Comparison of ENCODE assay signal across 8 cellular contexts in the genomic region with DNA sequence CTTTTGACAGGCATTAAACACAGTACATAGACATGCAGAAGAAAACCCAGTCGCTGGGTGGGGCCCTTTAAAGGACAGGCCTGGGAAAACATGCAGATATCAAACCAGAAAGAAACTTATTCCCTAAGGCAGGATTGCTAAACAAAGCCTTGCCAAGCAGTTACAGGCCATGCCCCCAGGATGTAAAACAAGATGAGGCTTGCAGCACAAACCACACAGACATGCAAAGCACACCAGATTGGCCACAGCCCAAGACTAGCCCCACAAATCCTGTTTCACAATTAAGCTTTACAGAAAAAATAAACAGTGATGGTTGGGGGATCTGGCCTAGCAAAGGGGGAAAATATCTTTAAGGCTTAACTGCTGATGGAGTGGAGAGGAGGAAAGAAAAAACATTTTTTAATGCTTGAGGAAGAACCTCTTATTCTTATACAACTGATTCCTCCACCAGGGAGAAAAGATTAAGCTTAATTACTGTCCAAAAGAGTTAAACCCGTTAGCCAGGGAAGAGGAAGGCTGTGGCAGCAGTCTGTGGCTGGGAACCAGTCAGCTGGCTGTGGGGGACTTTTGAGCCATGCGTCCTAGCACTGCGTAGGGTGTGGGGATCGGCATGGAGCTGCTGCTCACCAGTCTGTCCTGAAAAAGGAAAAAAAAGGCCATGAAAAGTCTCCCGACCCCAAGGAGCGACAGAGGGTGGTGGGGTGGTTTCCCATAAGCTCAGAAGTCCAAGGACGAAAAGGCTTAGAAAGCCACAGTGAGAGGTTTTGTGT. TPM values are rescaled to one million over a fixed set of nuclear protein-coding genes. Genes with fewer than 3 reads are reported as not detected.
DNase-seq lines count a peak whose midpoint lies in the region; ATAC-seq, FAIRE-seq and TF ChIP-seq lines count a peak whose summit lies in the region.

No MANE protein-coding gene starts in this region.

- 85 to 89% methylated on average over 8 of the region's 8 CpGs for WGBS in body of pancreas, 2 donors

- POLR2A ChIA-PET in naive thymus-derived CD8-positive, alpha-beta T cell (lab: Charles Lee) = no interaction called here
- POLR2A ChIA-PET in activated CD8-positive, alpha-beta T cell treated with anti-CD3 and anti-CD28 coated beads, Interleukin-2, amount 10 ng/mL, durations not matched to agents 7 days and 5 days (lab: Charles Lee) = no interaction called here

- H3K4me1 Mint-ChIP-seq in naive thymus-derived CD8-positive, alpha-beta T cell = peaks cover 0 to 5% (median 0%) of the 10 kb centered on the region in 4 donors
- peaks cover 4% of the 10 kb centered on the region for H3K4me1 Mint-ChIP-seq in activated CD8-positive, alpha-beta T cell treated with anti-CD3 and anti-CD28 coated beads, Interleukin-2, amount 10 ng/mL, durations not matched to agents 7 days and 5 days (ENCODE audit: low read depth)

- TF ChIP-seq POLR2A in body of pancreas (IDR thresholded peaks at IDR 0.05) = no peak

- H3K4me3 Mint-ChIP-seq in naive thymus-derived CD8-positive, alpha-beta T cell = no peak overlapping the region
- no peak overlapping the region for H3K4me3 Mint-ChIP-seq in activated CD8-positive, alpha-beta T cell treated with anti-CD3 and anti-CD28 coated beads, Interleukin-2, amount 10 ng/mL, durations not matched to agents 7 days and 5 days

- CTCF ChIA-PET in activated CD8-positive, alpha-beta T cell treated with anti-CD3 and anti-CD28 coated beads, Interleukin-2, amount 10 ng/mL, durations not matched to agents 7 days and 5 days (lab: Charles Lee) = no interaction called here

- peaks cover 0 to 6% (median 2%) of the 10 kb centered on the region in 3 donors for H3K36me3 Mint-ChIP-seq in naive thymus-derived CD8-positive, alpha-beta T cell
- H3K36me3 Mint-ChIP-seq in activated CD8-positive, alpha-beta T cell treated with anti-CD3 and anti-CD28 coated beads, Interleukin-2, amount 10 ng/mL, durations not matched to agents 7 days and 5 days (ENCODE audit: low read depth) = no peaks in the 10 kb centered on the region

- ATAC-seq in GM21528 (IDR thresholded peaks at IDR 0.05; ENCODE audit: low FRiP score, unreplicated experiment) (peak; percentile 71), body of pancreas (no peak)
- no peak for ATAC-seq in naive thymus-derived CD8-positive, alpha-beta T cell
- no peak for ATAC-seq in activated CD8-positive, alpha-beta T cell treated with anti-CD3 and anti-CD28 coated beads, Interleukin-2, amount 10 ng/mL, durations not matched to agents 7 days and 5 days

- H3K27ac Mint-ChIP-seq in naive thymus-derived CD8-positive, alpha-beta T cell = peak overlapping the region in 1 of 10 donors; percentile 18
- H3K27ac Mint-ChIP-seq in activated CD8-positive, alpha-beta T cell treated with anti-CD3 and anti-CD28 coated beads, Interleukin-2, amount 10 ng/mL, durations not matched to agents 7 days and 5 days = no peak overlapping the region

- intact Hi-C loops in body of pancreas (cut with DNase I) = no loop called here

- peaks cover 0 to 4% (median 0%) of the 10 kb centered on the region in 3 donors for H3K9me3 ChIP-seq in body of pancreas

- H3K9me3 Mint-ChIP-seq in naive thymus-derived CD8-positive, alpha-beta T cell = peaks cover 0 to 6% (median 0%) of the 10 kb centered on the region in 9 donors
- no peaks in the 10 kb centered on the region for H3K9me3 Mint-ChIP-seq in activated CD8-positive, alpha-beta T cell treated with anti-CD3 and anti-CD28 coated beads, Interleukin-2, amount 10 ng/mL, durations not matched to agents 7 days and 5 days (ENCODE audit: insufficient read depth)

- FAIRE-seq in frontal cortex (lab: Jason Lieb, UNC) = no peak

- no peaks in the 10 kb centered on the region for H3K36me3 ChIP-seq in body of pancreas (replicated peaks in 1 of 2; ENCODE audit: insufficient read depth in 1 of 2, low read depth in 2 of 2)

- H3K27me3 ChIP-seq in body of pancreas = no peaks in the 10 kb centered on the region

- H3K27ac ChIP-seq in epithelial cell of prostate = no peak overlapping the region
- no peak overlapping the region for H3K27ac ChIP-seq in body of pancreas

- H3K4me3 ChIP-seq in body of pancreas = no peak overlapping the region

- no peaks in the 10 kb centered on the region for H3K4me1 ChIP-seq in body of pancreas

- TF ChIP-seq CTCF in AG09319 (IDR thresholded peaks at IDR 0.05; ENCODE audit: low read depth, low read length) = no peak; the same call in 1 of the 2 replicates
- no peak for TF ChIP-seq CTCF in body of pancreas (IDR thresholded peaks at IDR 0.05)

- DNase-seq in AG09319 (ENCODE audit: extremely low read depth, low read depth) (peak; percentile 83), NCI-H1105 (lab: John Stamatoyannopoulos, UW) (peak; percentile 72), epithelial cell of prostate (ENCODE audit: low read depth, low spot score) (peak; percentile 68), frontal cortex (ENCODE audit: low spot score in 2 of 2) (no peak), body of pancreas (no peak)
- DNase-seq in naive thymus-derived CD8-positive, alpha-beta T cell = no peak
- DNase-seq in activated CD8-positive, alpha-beta T cell treated with anti-CD3 and anti-CD28 coated beads, Interleukin-2, amount 10 ng/mL, durations not matched to agents 7 days and 5 days = no peak

- H3K27me3 Mint-ChIP-seq in naive thymus-derived CD8-positive, alpha-beta T cell = peaks cover 0 to 8% (median 0%) of the 10 kb centered on the region in 5 donors
- H3K27me3 Mint-ChIP-seq in activated CD8-positive, alpha-beta T cell treated with anti-CD3 and anti-CD28 coated beads, Interleukin-2, amount 10 ng/mL, durations not matched to agents 7 days and 5 days (ENCODE audit: low read depth) = no peaks in the 10 kb centered on the region

RNA-seq across cellular contexts. Expression of a gene that starts 28.4 kb away (rescaled TPM):
- 1 to 10 TPM; 1.8 to 2.1 TPM for total RNA-seq in naive thymus-derived CD8-positive, alpha-beta T cell
- polyA plus RNA-seq in naive thymus-derived CD8-positive, alpha-beta T cell = under 1 TPM in 2 of 3 donors, not detected in 1; 0.02 to 0.05 TPM
- total RNA-seq in frontal cortex (3.7 TPM), body of pancreas (1 to 10 TPM in 1 of 2 donors, under 1 TPM in 1; 0.26 to 1.6 TPM)
- total RNA-seq in activated CD8-positive, alpha-beta T cell treated with anti-CD3 and anti-CD28 coated beads, Interleukin-2, amount 10 ng/mL, durations not matched to agents 7 days and 5 days = not detected

Comparison
In these comparisons a context has a peak if more than half of its experiments do, and no peak if none do; other contexts are left out.
1. DNase-seq: peak in AG09319 (single experiment), NCI-H1105 (single experiment) and epithelial cell of prostate (single experiment); none in naive thymus-derived CD8-positive, alpha-beta T cell (0 of 10), frontal cortex (0 of 2), activated CD8-positive, alpha-beta T cell treated with anti-CD3 and anti-CD28 coated beads, Interleukin-2, amount 10 ng/mL, durations not matched to agents 7 days and 5 days (single experiment) and body of pancreas (0 of 4).